ENCODE assay signal across 26 cellular contexts in genomic region chr19:45265375-45265774, GRCh38. TPM values are rescaled to one million over a fixed set of nuclear protein-coding genes. Genes with fewer than 3 reads are reported as not detected.
DNase-seq lines count a peak whose midpoint lies in the region; ATAC-seq, FAIRE-seq and TF ChIP-seq lines count a peak whose summit lies in the region.
"Had no signal": no experiment of that assay in that cellular context is flagged by ENCODE, and none has a peak within 500 bp of the region (broad histone marks: within the 10 kb centered on the region; RNA-seq: fewer than 3 reads in every experiment).

No MANE protein-coding gene starts in this region.

- CTCF ChIA-PET in K562 (lab: Yijun Ruan, JAX; ENCODE audit: low intra/inter-chr PET ratio) = no interaction called here

- H3K9me3 ChIP-seq in K562 (replicated peaks; ENCODE audit: control insufficient read depth, insufficient read depth, low read depth, low read length) = no peaks in the 10 kb centered on the region
- peaks cover 5% of the 10 kb centered on the region in 2 donors for H3K9me3 ChIP-seq in neuronal stem cell (replicated peaks in 1 of 2; ENCODE audit: control insufficient read depth in 2 of 2, insufficient read depth in 1 of 2, low read depth in 1 of 2, low read length in 2 of 2)
- H3K9me3 ChIP-seq: HAP-1 had no signal

- H2AFZ ChIP-seq in K562 (ENCODE audit: low read depth, low read length) (no peak overlapping the region), neuronal stem cell (ENCODE audit: low read length) (no peak overlapping the region)
- H2AFZ ChIP-seq: GM23338 had no signal

- no peak overlapping the region for H2BK15ac ChIP-seq in neuronal stem cell (ENCODE audit: low read length)

- no peak for TF ChIP-seq POLR2A in K562 (conservative IDR thresholded peaks at IDR 0.05)

- peaks cover 3% of the 10 kb centered on the region for H3K9me1 ChIP-seq in K562 (ENCODE audit: control insufficient read depth, insufficient read depth, low read length)

- POLR2A ChIA-PET in K562 (lab: Yijun Ruan, JAX) = no interaction called here

- no peak overlapping the region for H2AK5ac ChIP-seq in neuronal stem cell (ENCODE audit: low read depth, low read length)

- BruUV-seq in K562 (replicated peaks; lab: Mats Ljungman, UMichigan) = no TSS peak

- in situ Hi-C loops in K562 (cut with MboI) = no loop called here

- no peak overlapping the region for H4K8ac ChIP-seq in neuronal stem cell (ENCODE audit: low read depth, low read length)

- H3K4ac ChIP-seq in neuronal stem cell (ENCODE audit: low read length) = no peak overlapping the region

- TF ChIP-seq CTCF in K562 (IDR thresholded peaks at IDR 0.05 in 2 of 3, conservative IDR thresholded peaks at IDR 0.05 in 1 of 3; ENCODE audit: insufficient read depth in 2 of 3, low read depth in 1 of 3, low read length in 3 of 3) (no peak), GM20000 (IDR thresholded peaks at IDR 0.05; ENCODE audit: extremely low read depth, missing control alignments) (no peak)

- H3K36me3 ChIP-seq in K562 (ENCODE audit: control insufficient read depth, insufficient read depth, low read length) (peaks cover 9% of the 10 kb centered on the region; the same call in 1 of the 3 replicates), neuronal stem cell (replicated peaks in 1 of 2; ENCODE audit: control insufficient read depth in 2 of 2, insufficient read depth in 2 of 2, low read length in 2 of 2) (peaks cover 20 to 61% of the 10 kb centered on the region in 2 donors)

- no peaks in the 10 kb centered on the region; the same call in 2 of the 3 replicates for H3K79me2 ChIP-seq in K562 (ENCODE audit: control insufficient read depth, insufficient read depth, low read length)

- no peak overlapping the region for H3K4me3 Mint-ChIP-seq in stimulated activated naive CD8-positive, alpha-beta T cell treated with anti-CD3 and anti-CD28 coated beads, Interleukin-15, amount 100 ng/mL, for 72 hours
- H3K4me3 Mint-ChIP-seq: GM23338, IgD-negative memory B cell had no signal

- H3K9ac ChIP-seq in K562 (ENCODE audit: insufficient read depth in 1 of 2, low read depth in 2 of 2, low read length in 2 of 2) (0 out of 4 replicates have a peak overlapping the region, but pooled peaks of 1 of the 2 experiments have one; percentile 78), neuronal stem cell (ENCODE audit: low read depth, low read length, poor library complexity) (peak overlapping the region; percentile 72)

- H3K14ac ChIP-seq in neuronal stem cell (ENCODE audit: low read length) = no peak overlapping the region

- H3K27me3 Mint-ChIP-seq in stimulated activated naive CD8-positive, alpha-beta T cell treated with anti-CD3 and anti-CD28 coated beads, Interleukin-15, amount 100 ng/mL, for 72 hours = no peaks in the 10 kb centered on the region
- H3K27me3 Mint-ChIP-seq: IgD-negative memory B cell had no signal

- H2BK12ac ChIP-seq in neuronal stem cell (ENCODE audit: low read length) = no peak overlapping the region

- no peak overlapping the region for H3K23ac ChIP-seq in neuronal stem cell (ENCODE audit: low read depth, low read length, poor library complexity)

- no peak for DNase-seq in stimulated activated naive CD8-positive, alpha-beta T cell treated with anti-CD3 and anti-CD28 coated beads, Interleukin-15, Interleukin-2, amounts not matched to agents 100 U/mL and 50 U/mL, for 24 hours
- no peak for DNase-seq in stimulated activated naive CD8-positive, alpha-beta T cell treated with anti-CD3 and anti-CD28 coated beads, Interleukin-15, amount 100 ng/mL, for 72 hours
- DNase-seq in K562 (ENCODE audit: extremely low read depth in 1 of 4, low spot score in 3 of 4) (no peak), neuronal stem cell (ENCODE audit: low spot score) (no peak), GM20000 (ENCODE audit: low spot score) (no peak), Right ventricle myocardium superior (no peak)
- no peak for DNase-seq in activated CD8-positive, alpha-beta memory T cell treated with anti-CD3 and anti-CD28 coated beads for 24 hours
- DNase-seq: C1 segment of cervical spinal cord, Karpas-422, NCI-H1417, NCI-H1694 treated with DMSO at 0.1 percent for 48 hours, NCI-H2081 treated with DMSO at 0.1 percent for 48 hours, NCI-H2171 treated with DMSO at 0.1 percent for 48 hours, NCI-H524 treated with DMSO at 0.1 percent for 48 hours, NCI-H82, PC-3, SHP77 treated with DMSO at 0.1 percent for 48 hours had no signal

- H3K4me3 ChIP-seq in K562 (no peak overlapping the region), neuronal stem cell (ENCODE audit: low read length in 2 of 2) (no peak overlapping the region)
- H3K4me3 ChIP-seq: GM23338, HAP-1, SK-N-MC had no signal

- H3K27ac ChIP-seq in K562 (ENCODE audit: extremely low read depth, low read depth, low read length) = no peak overlapping the region
- H3K27ac ChIP-seq in neuronal stem cell (replicated peaks; ENCODE audit: low read length) = no peak overlapping the region
- H3K27ac ChIP-seq: SK-N-MC had no signal

- 70% methylated on average over 5 of the region's 5 CpGs for WGBS in K562 (ENCODE audit: insufficient coverage, low coverage, missing lambda C conversion rate)
- no CpG with 5 or more reads among the region's 5 CpGs for WGBS in neuronal stem cell (ENCODE audit: extremely low coverage in 2 of 2, insufficient read length in 2 of 2, insufficient replicate concordance in 1 of 2), 2 donors

- TF ChIP-seq RAD21 in K562 (CRISPR knock-in tag; conservative IDR thresholded peaks at IDR 0.05 in 1 of 2, IDR thresholded peaks at IDR 0.05 in 1 of 2) = no peak

- H3K9me3 Mint-ChIP-seq in stimulated activated naive CD8-positive, alpha-beta T cell treated with anti-CD3 and anti-CD28 coated beads, Interleukin-15, amount 100 ng/mL, for 72 hours = no peaks in the 10 kb centered on the region
- H3K9me3 Mint-ChIP-seq: GM23338, IgD-negative memory B cell had no signal

- intact Hi-C loops in K562 (cut with micrococcal nuclease) (no loop called here), Right ventricle myocardium superior (cut with DNase I) (no loop called here)

- peaks cover 14 to 26% of the 10 kb centered on the region in 2 experiments for H3K4me1 ChIP-seq in K562 (replicated peaks in 1 of 2; ENCODE audit: control insufficient read depth in 2 of 2, insufficient read depth in 2 of 2, low read length in 2 of 2)
- H3K4me1 ChIP-seq in neuronal stem cell (ENCODE audit: control insufficient read depth in 2 of 2, insufficient read depth in 1 of 2, low read depth in 1 of 2, low read length in 2 of 2) = no peaks in the 10 kb centered on the region
- H3K4me1 ChIP-seq: HAP-1 had no signal

- H3K27ac Mint-ChIP-seq in stimulated activated naive CD8-positive, alpha-beta T cell treated with anti-CD3 and anti-CD28 coated beads, Interleukin-15, amount 100 ng/mL, for 72 hours = no peak overlapping the region
- H3K27ac Mint-ChIP-seq: GM23338 had no signal

- FAIRE-seq in K562 (lab: Jason Lieb, UNC) = no peak
- FAIRE-seq: G401.6, GM12892 had no signal

- H4K91ac ChIP-seq in neuronal stem cell (ENCODE audit: low read depth, low read length, poor library complexity) = no peak overlapping the region

- no peaks in the 10 kb centered on the region for H4K20me1 ChIP-seq in K562 (replicated peaks; ENCODE audit: control insufficient read depth, insufficient read depth, low read length)

- no peak overlapping the region for H2BK120ac ChIP-seq in neuronal stem cell (ENCODE audit: low read depth, low read length)

- H3K4me1 Mint-ChIP-seq in stimulated activated naive CD8-positive, alpha-beta T cell treated with anti-CD3 and anti-CD28 coated beads, Interleukin-15, amount 100 ng/mL, for 72 hours = no peaks in the 10 kb centered on the region
- H3K4me1 Mint-ChIP-seq: GM23338 had no signal

- no peaks in the 10 kb centered on the region for H3K27me3 ChIP-seq in K562 (ENCODE audit: control insufficient read depth in 2 of 2, insufficient read depth in 2 of 2, low read length in 2 of 2)
- H3K27me3 ChIP-seq in neuronal stem cell (ENCODE audit: control insufficient read depth in 3 of 3, insufficient read depth in 3 of 3, low read depth in 1 of 3, low read length in 3 of 3) = no peaks in the 10 kb centered on the region

- H3K79me1 ChIP-seq in neuronal stem cell (ENCODE audit: low read depth, low read length) = peaks cover 5% of the 10 kb centered on the region

- TF ChIP-seq EP300 in K562 (IDR thresholded peaks at IDR 0.05; ENCODE audit: low read length) = no peak

- peak; percentile 19 for ATAC-seq in stimulated activated naive CD8-positive, alpha-beta T cell treated with anti-CD3 and anti-CD28 coated beads, Interleukin-15, Interleukin-2, amounts not matched to agents 100 U/mL and 50 U/mL, for 24 hours
- no peak for ATAC-seq in stimulated activated naive CD8-positive, alpha-beta T cell treated with anti-CD3 and anti-CD28 coated beads, Interleukin-15, amount 100 ng/mL, for 72 hours
- ATAC-seq in K562 (no peak), Right ventricle myocardium superior (ENCODE audit: poor library complexity) (no peak)
- ATAC-seq: GM23338, PC-3 had no signal

- no peak overlapping the region for H2BK5ac ChIP-seq in neuronal stem cell (ENCODE audit: low read length)

- H3K4me2 ChIP-seq in K562 (ENCODE audit: insufficient read depth, low read length) (no peak overlapping the region), neuronal stem cell (ENCODE audit: insufficient read depth, low read length, poor library complexity, severe bottlenecking) (no peak overlapping the region)
- H3K4me2 ChIP-seq: GM23338 had no signal

- peak overlapping the region; percentile 44 for H3K18ac ChIP-seq in neuronal stem cell (ENCODE audit: low read length)

RNA-seq across cellular contexts. Expression of gene MARK4, which starts 14.3 kb away (rescaled TPM):
- 37.2 and 76.7 TPM in 2 replicates for total RNA-seq in K562 (2011; cell fraction: chromatin; rRNA removed; ENCODE audit: low replicate concordance)
- total RNA-seq in K562 (2011; cell fraction: nucleolus; rRNA removed) = 24.3 TPM in 2 replicates
- total RNA-seq in K562 (2011; cell fraction: nucleoplasm; rRNA removed) = 26.7 and 28.1 TPM in 2 replicates
- total RNA-seq in K562 (2014; rRNA removed) (7.9 and 8.6 TPM in 2 replicates), K562 (2014; rRNA removed; fragmentation: Illumina TruSeq; extraction: Trizol) (6.7 and 6.8 TPM in 2 replicates), K562 (2015; rRNA removed; fragmentation: Illumina TruSeq; extraction: Trizol) (4.2 and 5.2 TPM in 2 replicates), K562 (2021) (24.8 and 29.4 TPM in 2 replicates), Right ventricle myocardium superior (19.7 TPM)
- polyA plus RNA-seq in K562 (2011; rRNA removed) (9.5 and 11.1 TPM in 2 replicates), K562 (2014; fragmentation: Illumina TruSeq; extraction: Trizol) (18.4 and 24.5 TPM in 2 replicates), K562 (2014; fragmentation: Nextera tagmentation; extraction: Ambion mirVana) (under 1 TPM; 0.52 to 0.96 TPM), K562 (2014; rRNA removed) (7.4 and 12.7 TPM in 2 replicates)
- 4.4 and 6.2 TPM in 2 replicates for polyA plus RNA-seq in K562 (2011; cell fraction: cytosol; rRNA removed)
- 9.6 and 10.2 TPM in 2 replicates for polyA plus RNA-seq in K562 (2011; cell fraction: nucleus; rRNA removed)
- polyA plus RNA-seq in K562 (2012) = 15.2 and 27.5 TPM in 2 replicates
- 16.3 and 17.7 TPM in 2 replicates for polyA minus RNA-seq in K562 (2011; rRNA and poly(A)+ RNA removed)
- polyA minus RNA-seq in K562 (2011; cell fraction: cytosol; rRNA and poly(A)+ RNA removed) = 11.7 and 21.8 TPM in 2 replicates
- polyA minus RNA-seq in K562 (2011; cell fraction: nucleus; rRNA and poly(A)+ RNA removed) = 5.0 and 5.4 TPM in 2 replicates
- 38.8 TPM for polyA plus RNA-seq in neuronal stem cell (2013, experiment 1 of 2)
- 39.8 TPM for polyA plus RNA-seq in neuronal stem cell (2013, experiment 2 of 2)

RNA-seq across cellular contexts. Expression of gene EXOC3L2, which starts 20.2 kb away (rescaled TPM):
- total RNA-seq in K562 (2011; cell fraction: chromatin; rRNA removed; ENCODE audit: low replicate concordance) = 2.7 and 12.8 TPM in 2 replicates
- 14.5 and 16.8 TPM in 2 replicates for total RNA-seq in K562 (2011; cell fraction: nucleolus; rRNA removed)
- 5.2 and 5.7 TPM in 2 replicates for total RNA-seq in K562 (2011; cell fraction: nucleoplasm; rRNA removed)
- total RNA-seq in K562 (2014; rRNA removed) = 12.3 and 13.3 TPM in 2 replicates
- 0.96 and 1.3 TPM in 2 replicates for total RNA-seq in K562 (2014; rRNA removed; fragmentation: Illumina TruSeq; extraction: Trizol)
- 2.0 and 2.1 TPM in 2 replicates for total RNA-seq in K562 (2015; rRNA removed; fragmentation: Illumina TruSeq; extraction: Trizol)
- total RNA-seq in K562 (2021) = 15.5 and 19.0 TPM in 2 replicates
- 3.1 and 6.0 TPM in 2 replicates for polyA plus RNA-seq in K562 (2011; rRNA removed)
- polyA plus RNA-seq in K562 (2011; cell fraction: cytosol; rRNA removed) = 4.1 and 21.2 TPM in 2 replicates
- polyA plus RNA-seq in K562 (2011; cell fraction: nucleus; rRNA removed) = 7.5 and 31.6 TPM in 2 replicates
- 14.4 and 19.7 TPM in 2 replicates for polyA plus RNA-seq in K562 (2012)
- 2.4 and 7.8 TPM in 2 replicates for polyA plus RNA-seq in K562 (2014; fragmentation: Illumina TruSeq; extraction: Trizol)
- under 1 TPM; 0.31 to 0.34 TPM for polyA plus RNA-seq in K562 (2014; fragmentation: Nextera tagmentation; extraction: Ambion mirVana)
- 6.1 and 6.7 TPM in 2 replicates for polyA plus RNA-seq in K562 (2014; rRNA removed)
- 0.96 and 2.0 TPM in 2 replicates for polyA minus RNA-seq in K562 (2011; rRNA and poly(A)+ RNA removed)
- polyA minus RNA-seq in K562 (2011; cell fraction: cytosol; rRNA and poly(A)+ RNA removed) = 10.7 and 11.2 TPM in 2 replicates
- 4.7 and 8.8 TPM in 2 replicates for polyA minus RNA-seq in K562 (2011; cell fraction: nucleus; rRNA and poly(A)+ RNA removed)
- polyA plus RNA-seq in neuronal stem cell (2013, experiment 1 of 2) = 0.04 TPM
- 0.04 TPM for polyA plus RNA-seq in neuronal stem cell (2013, experiment 2 of 2)
- total RNA-seq in Right ventricle myocardium superior = 1.3 TPM
- total RNA-seq: A673, M059J, PC-3, RPMI7951 had no signal
- polyA plus RNA-seq: IgD-negative memory B cell had no signal

RNA-seq across cellular contexts. Expression of gene CKM, which starts 57.3 kb away (rescaled TPM):
- total RNA-seq in K562 (2011; cell fraction: chromatin; rRNA removed; ENCODE audit: low replicate concordance) = not detected in 2 replicates
- total RNA-seq in K562 (2011; cell fraction: nucleolus; rRNA removed) = not detected in 2 replicates
- not detected in 2 replicates for total RNA-seq in K562 (2011; cell fraction: nucleoplasm; rRNA removed)
- total RNA-seq in K562 (2014; rRNA removed) (not detected in 2 replicates), K562 (2014; rRNA removed; fragmentation: Illumina TruSeq; extraction: Trizol) (not detected in 2 replicates), K562 (2015; rRNA removed; fragmentation: Illumina TruSeq; extraction: Trizol) (0.14 and 0.15 TPM in 2 replicates), K562 (2021) (0.09 and 0.11 TPM in 2 replicates), Right ventricle myocardium superior (6,434 TPM)
- polyA plus RNA-seq in K562 (2011; rRNA removed) (0.47 TPM in 1 of 2 replicates, not detected in the other), K562 (2014; fragmentation: Illumina TruSeq; extraction: Trizol) (not detected in 2 replicates), K562 (2014; fragmentation: Nextera tagmentation; extraction: Ambion mirVana) (under 1 TPM; 0.06 TPM), K562 (2014; rRNA removed) (0.08 and 0.17 TPM in 2 replicates)
- 0.22 and 0.62 TPM in 2 replicates for polyA plus RNA-seq in K562 (2011; cell fraction: cytosol; rRNA removed)
- 0.10 and 0.70 TPM in 2 replicates for polyA plus RNA-seq in K562 (2011; cell fraction: nucleus; rRNA removed)
- polyA plus RNA-seq in K562 (2012) = 0.13 and 0.30 TPM in 2 replicates
- polyA minus RNA-seq in K562 (2011; rRNA and poly(A)+ RNA removed) = 0.18 TPM in 1 of 2 replicates, not detected in the other
- polyA minus RNA-seq in K562 (2011; cell fraction: cytosol; rRNA and poly(A)+ RNA removed) = not detected in 2 replicates
- 0.33 TPM in 1 of 2 replicates, not detected in the other for polyA minus RNA-seq in K562 (2011; cell fraction: nucleus; rRNA and poly(A)+ RNA removed)
- polyA plus RNA-seq in neuronal stem cell (2013, experiment 1 of 2) = not detected
- not detected for polyA plus RNA-seq in neuronal stem cell (2013, experiment 2 of 2)
- total RNA-seq: A673, GM23338, M059J, PC-3 had no signal
- polyA plus RNA-seq: GM23338, IgD-negative memory B cell had no signal

Comparison
In these comparisons a context has a peak if more than half of its experiments do, and no peak if none do; other contexts are left out.
1. RNA of gene CKM, which starts 57.3 kb away (total RNA-seq): 6,434 TPM in Right ventricle myocardium superior (single experiment); 0.09 to 0.15 TPM in K562; every median in the first group is over 1,000 times any median in the second.